ENCODE assay signal across 18 cellular contexts in genomic region chr9:72772641-72773040, GRCh38.
"Had no signal": no experiment of that assay in that cellular context is flagged by ENCODE, and none has a peak within 500 bp of the region (broad histone marks: within the 10 kb centered on the region; RNA-seq: fewer than 3 reads in every experiment).

No MANE protein-coding gene starts in this region.

- H3K4me1 ChIP-seq: breast epithelium, esophagus muscularis mucosa, foreskin keratinocyte, thyroid gland had no signal

- H3K27ac ChIP-seq: breast epithelium, esophagus muscularis mucosa, foreskin keratinocyte, thyroid gland had no signal

- DNase-seq: activated CD4-positive, alpha-beta T cell treated with anti-CD3 and anti-CD28 coated beads, Interleukin-2, amount 50 U/mL, for 1 hour; activated CD8-positive, alpha-beta memory T cell treated with anti-CD3 and anti-CD28 coated beads, Interleukin-2, amount 50 U/mL, for 4 hours; activated naive CD4-positive, alpha-beta T cell treated with anti-CD3 and anti-CD28 coated beads for 36 hours; activated T-cell treated with anti-CD3 and anti-CD28 coated beads, Interleukin-2, amount 50 U/mL, for 4 hours; aorta; effector memory CD4-positive, alpha-beta T cell; foreskin keratinocyte; hippocampal formation; midbrain; occipital lobe; posterior cingulate gyrus; stimulated activated CD4-positive, alpha-beta T cell treated with anti-CD3 and anti-CD28 coated beads, Interleukin-2, amount 100 ng/mL, for 24 hours; stimulated activated naive CD4-positive, alpha-beta T cell treated with Interleukin-2 at 50 U/mL for 16 hours; thyroid gland had no signal

- H3K4me3 ChIP-seq: breast epithelium, esophagus muscularis mucosa, lung, thyroid gland had no signal

- H3K9me3 ChIP-seq: breast epithelium, esophagus muscularis mucosa, thyroid gland had no signal

- H3K27ac Mint-ChIP-seq: activated naive CD4-positive, alpha-beta T cell treated with anti-CD3 and anti-CD28 coated beads for 36 hours; T-helper 1 cell treated with Interleukin-12 subunit alpha and Interleukin-12 subunit beta and Interleukin-4 antibody, amounts not matched to agents 30 μg/mL and 1 μg/mL, for 36 hours had no signal

- ATAC-seq: activated T-cell treated with anti-CD3 and anti-CD28 coated beads, Interleukin-2, amount 50 U/mL, for 4 hours; foreskin keratinocyte had no signal

- H3K4me3 Mint-ChIP-seq: activated naive CD4-positive, alpha-beta T cell treated with anti-CD3 and anti-CD28 coated beads for 36 hours; activated T-cell treated with anti-CD3 and anti-CD28 coated beads, Interleukin-2, amount 50 U/mL, for 4 hours; T-helper 1 cell treated with Interleukin-12 subunit alpha and Interleukin-12 subunit beta and Interleukin-4 antibody, amounts not matched to agents 30 μg/mL and 1 μg/mL, for 36 hours had no signal

- H3K9me3 Mint-ChIP-seq: activated naive CD4-positive, alpha-beta T cell treated with anti-CD3 and anti-CD28 coated beads for 36 hours; activated T-cell treated with anti-CD3 and anti-CD28 coated beads, Interleukin-2, amount 50 U/mL, for 4 hours; T-helper 1 cell treated with Interleukin-12 subunit alpha and Interleukin-12 subunit beta and Interleukin-4 antibody, amounts not matched to agents 30 μg/mL and 1 μg/mL, for 36 hours had no signal

- H3K36me3 ChIP-seq: breast epithelium, esophagus muscularis mucosa, thyroid gland had no signal

- H3K27me3 ChIP-seq: breast epithelium, esophagus muscularis mucosa, foreskin keratinocyte, thyroid gland had no signal
